Comparison of ENCODE assay signal across 6 cellular contexts in genomic region chr3:4456780-4457179, GRCh38. TPM values are rescaled to one million over a fixed set of nuclear protein-coding genes. Genes with fewer than 3 reads are reported as not detected.
DNase-seq lines count a peak whose midpoint lies in the region; ATAC-seq, FAIRE-seq and TF ChIP-seq lines count a peak whose summit lies in the region.
"Not testable (repeated sequence)": the region's sequence is repeated elsewhere in the genome, so short reads cannot be mapped to it uniquely, and the experiment has no call there.

No MANE protein-coding gene starts in this region.

- not testable (repeated sequence) for TF ChIP-seq RAD21 in K562 (CRISPR knock-in tag; conservative IDR thresholded peaks at IDR 0.05 in 1 of 2, IDR thresholded peaks at IDR 0.05 in 1 of 2)

- 87% methylated on average over 14 of the region's 14 CpGs for WGBS in K562 (ENCODE audit: insufficient coverage, low coverage, missing lambda C conversion rate)
- 89 to 96% (median 93%) methylated on average over 14 of the region's 14 CpGs for WGBS in small intestine, 3 donors

- not testable (repeated sequence) for TF ChIP-seq POLR2A in K562 (conservative IDR thresholded peaks at IDR 0.05)

- not testable (repeated sequence) for H3K4me3 ChIP-seq in K562; kidney (ENCODE audit: low read length in 2 of 2); small intestine (ENCODE audit: low read depth in 1 of 2, low read length in 2 of 2)

- H4K20me1 ChIP-seq in K562 (replicated peaks; ENCODE audit: control insufficient read depth, insufficient read depth, low read length): not testable (repeated sequence)

- ATAC-seq in K562: not testable (repeated sequence)

- H3K36me3 ChIP-seq in K562 (ENCODE audit: control insufficient read depth, insufficient read depth, low read length); kidney (ENCODE audit: control insufficient read depth in 1 of 2, insufficient read depth in 2 of 2, low read length in 2 of 2); small intestine (ENCODE audit: control insufficient read depth in 2 of 2, insufficient read depth in 2 of 2, low read length in 2 of 2): not testable (repeated sequence)

- not testable (repeated sequence) for H3K4me1 ChIP-seq in K562 (replicated peaks in 1 of 2; ENCODE audit: control insufficient read depth in 2 of 2, insufficient read depth in 2 of 2, low read length in 2 of 2); kidney (ENCODE audit: control insufficient read depth in 1 of 2, insufficient read depth in 1 of 2, low read depth in 1 of 2, low read length in 2 of 2); small intestine (ENCODE audit: control insufficient read depth in 2 of 2, insufficient read depth in 1 of 2, low read depth in 1 of 2, low read length in 1 of 2)

- not testable (repeated sequence) for H3K4me2 ChIP-seq in K562 (ENCODE audit: insufficient read depth, low read length)

- H3K9ac ChIP-seq in K562 (ENCODE audit: insufficient read depth in 1 of 2, low read depth in 2 of 2, low read length in 2 of 2); kidney (ENCODE audit: low read length in 2 of 2): not testable (repeated sequence)

- POLR2A ChIA-PET in K562 (lab: Yijun Ruan, JAX): not testable (repeated sequence)

- FAIRE-seq in D721Med (lab: Jason Lieb, UNC) (peak; percentile 74), RCC 7860 (lab: Jason Lieb, UNC) (peak; percentile 78), endometrium (lab: Jason Lieb, UNC) (peak; percentile 96), kidney (lab: Jason Lieb, UNC) (peak; percentile 99), small intestine (lab: Jason Lieb, UNC) (peak; percentile 98)
- FAIRE-seq in K562 (lab: Jason Lieb, UNC): not testable (repeated sequence)

- H3K27me3 ChIP-seq in K562 (ENCODE audit: control insufficient read depth in 2 of 2, insufficient read depth in 2 of 2, low read length in 2 of 2); small intestine (ENCODE audit: control insufficient read depth in 2 of 2, insufficient read depth in 2 of 2, low read length in 2 of 2): not testable (repeated sequence)

- H2AFZ ChIP-seq in K562 (ENCODE audit: low read depth, low read length): not testable (repeated sequence)

- not testable (repeated sequence) for TF ChIP-seq CTCF in D721Med (IDR thresholded peaks at IDR 0.05; ENCODE audit: insufficient read depth, missing control alignments); K562 (IDR thresholded peaks at IDR 0.05 in 2 of 3, conservative IDR thresholded peaks at IDR 0.05 in 1 of 3; ENCODE audit: insufficient read depth in 2 of 3, low read depth in 1 of 3, low read length in 3 of 3); kidney (IDR thresholded peaks at IDR 0.05; ENCODE audit: borderline replicate concordance, extremely low read depth, insufficient read depth)

- intact Hi-C loops in K562 (cut with micrococcal nuclease); kidney (cut with DNase I): not testable (repeated sequence)

- in situ Hi-C loops in K562 (cut with MboI): not testable (repeated sequence)

- H3K27ac ChIP-seq in K562 (ENCODE audit: extremely low read depth, low read depth, low read length); kidney (ENCODE audit: low read depth in 2 of 2, low read length in 2 of 2); small intestine (ENCODE audit: low read depth in 1 of 2, low read length in 1 of 2): not testable (repeated sequence)

- not testable (repeated sequence) for H3K9me3 ChIP-seq in K562 (replicated peaks; ENCODE audit: control insufficient read depth, insufficient read depth, low read depth, low read length); kidney (ENCODE audit: control insufficient read depth in 1 of 2, low read length in 2 of 2); small intestine (ENCODE audit: control insufficient read depth, low read depth)

- not testable (repeated sequence) for H3K9me1 ChIP-seq in K562 (ENCODE audit: control insufficient read depth, insufficient read depth, low read length)

- TF ChIP-seq EP300 in K562 (IDR thresholded peaks at IDR 0.05; ENCODE audit: low read length): not testable (repeated sequence)

- DNase-seq in D721Med (ENCODE audit: insufficient read length, low spot score); RCC 7860 (ENCODE audit: low spot score); K562 (ENCODE audit: extremely low read depth in 1 of 4, low spot score in 3 of 4); kidney; small intestine: not testable (repeated sequence)

- not testable (repeated sequence) for H3K79me2 ChIP-seq in K562 (ENCODE audit: control insufficient read depth, insufficient read depth, low read length)

- BruUV-seq in K562 (replicated peaks; lab: Mats Ljungman, UMichigan): not testable (repeated sequence)

- CTCF ChIA-PET in K562 (lab: Yijun Ruan, JAX; ENCODE audit: low intra/inter-chr PET ratio): not testable (repeated sequence)

TF ChIP-seq in K562, 482 proteins besides CTCF, POLR2A, EP300 and RAD21 (continues in another document):
- TF ChIP-seq ZNF699 (CRISPR knock-in tag; IDR thresholded peaks at IDR 0.05; ENCODE audit: insufficient replicate concordance) (peak; percentile 89), MXD1 (CRISPR knock-in tag; IDR thresholded peaks at IDR 0.05; ENCODE audit: borderline replicate concordance, poor library complexity, severe bottlenecking) (peak; percentile 60), CEBPG (tag; conservative IDR thresholded peaks at IDR 0.05 in 1 of 2, IDR thresholded peaks at IDR 0.05 in 1 of 2) (peak in 1 of 2 experiments; percentile 39; a peak in 1 of 4 replicates), JUNB (CRISPR knock-in tag; conservative IDR thresholded peaks at IDR 0.05) (0 out of 2 replicates have a peak, but pooled peaks have one; percentile 37)
- not testable (repeated sequence) for TF ChIP-seq CEBPG (CRISPR knock-in tag; IDR thresholded peaks at IDR 0.05)

RNA-seq across cellular contexts. Expression of gene SUMF1, which starts 10.3 kb away (rescaled TPM):
- total RNA-seq in K562 (2011; cell fraction: chromatin; rRNA removed; ENCODE audit: low replicate concordance): 20.5 and 21.4 TPM in 2 replicates
- 18.0 and 18.2 TPM in 2 replicates for total RNA-seq in K562 (2011; cell fraction: nucleolus; rRNA removed)
- total RNA-seq in K562 (2011; cell fraction: nucleoplasm; rRNA removed): 15.5 and 18.3 TPM in 2 replicates
- 6.6 and 8.1 TPM in 2 replicates for total RNA-seq in K562 (2014; rRNA removed)
- total RNA-seq in K562 (2014; rRNA removed; fragmentation: Illumina TruSeq; extraction: Trizol): 4.2 and 4.6 TPM in 2 replicates
- total RNA-seq in K562 (2015; rRNA removed; fragmentation: Illumina TruSeq; extraction: Trizol): 4.1 and 4.6 TPM in 2 replicates
- total RNA-seq in K562 (2021): 5.6 and 6.0 TPM in 2 replicates
- polyA plus RNA-seq in K562 (2011; rRNA removed): 3.8 and 6.4 TPM in 2 replicates
- 5.6 and 16.4 TPM in 2 replicates for polyA plus RNA-seq in K562 (2011; cell fraction: cytosol; rRNA removed)
- polyA plus RNA-seq in K562 (2011; cell fraction: nucleus; rRNA removed): 4.5 and 5.7 TPM in 2 replicates
- 3.5 and 4.1 TPM in 2 replicates for polyA plus RNA-seq in K562 (2012)
- 2.9 and 3.7 TPM in 2 replicates for polyA plus RNA-seq in K562 (2014; fragmentation: Illumina TruSeq; extraction: Trizol)
- 1 to 10 TPM; 1.3 to 1.4 TPM for polyA plus RNA-seq in K562 (2014; fragmentation: Nextera tagmentation; extraction: Ambion mirVana)
- polyA plus RNA-seq in K562 (2014; rRNA removed): 5.2 and 7.4 TPM in 2 replicates
- 10.9 and 15.6 TPM in 2 replicates for polyA minus RNA-seq in K562 (2011; rRNA and poly(A)+ RNA removed)
- polyA minus RNA-seq in K562 (2011; cell fraction: cytosol; rRNA and poly(A)+ RNA removed): 4.8 and 5.0 TPM in 2 replicates
- polyA minus RNA-seq in K562 (2011; cell fraction: nucleus; rRNA and poly(A)+ RNA removed): 22.3 and 23.8 TPM in 2 replicates
- 50.1 TPM for total RNA-seq in kidney
- polyA plus RNA-seq in kidney (ENCODE audit: insufficient read depth, low read depth, low replicate concordance): 50.6 TPM
- polyA plus RNA-seq in small intestine: 10 to 100 TPM in 1 of 3 donors, 1 to 10 TPM in 2; 3.8 to 22.2 (median 6.5) TPM

RNA-seq across cellular contexts. Expression of gene ITPR1, which starts 36.4 kb away (rescaled TPM):
- total RNA-seq in K562 (2011; cell fraction: chromatin; rRNA removed; ENCODE audit: low replicate concordance): 159 and 255 TPM in 2 replicates
- total RNA-seq in K562 (2011; cell fraction: nucleolus; rRNA removed): 75.7 and 94.0 TPM in 2 replicates
- total RNA-seq in K562 (2011; cell fraction: nucleoplasm; rRNA removed): 134 and 202 TPM in 2 replicates
- 22.4 and 22.9 TPM in 2 replicates for total RNA-seq in K562 (2014; rRNA removed)
- 40.0 and 43.3 TPM in 2 replicates for total RNA-seq in K562 (2014; rRNA removed; fragmentation: Illumina TruSeq; extraction: Trizol)
- total RNA-seq in K562 (2015; rRNA removed; fragmentation: Illumina TruSeq; extraction: Trizol): 31.1 and 32.3 TPM in 2 replicates
- total RNA-seq in K562 (2021): 32.0 and 35.2 TPM in 2 replicates
- polyA plus RNA-seq in K562 (2011; rRNA removed): 20.6 and 27.4 TPM in 2 replicates
- 5.8 and 10.0 TPM in 2 replicates for polyA plus RNA-seq in K562 (2011; cell fraction: cytosol; rRNA removed)
- polyA plus RNA-seq in K562 (2011; cell fraction: nucleus; rRNA removed): 33.1 and 38.3 TPM in 2 replicates
- polyA plus RNA-seq in K562 (2012): 25.5 and 30.9 TPM in 2 replicates
- polyA plus RNA-seq in K562 (2014; fragmentation: Illumina TruSeq; extraction: Trizol): 23.7 and 24.8 TPM in 2 replicates
- 10 to 100 TPM; 26.2 to 33.9 TPM for polyA plus RNA-seq in K562 (2014; fragmentation: Nextera tagmentation; extraction: Ambion mirVana)
- 17.7 and 23.5 TPM in 2 replicates for polyA plus RNA-seq in K562 (2014; rRNA removed)
- 91.6 and 111 TPM in 2 replicates for polyA minus RNA-seq in K562 (2011; rRNA and poly(A)+ RNA removed)
- polyA minus RNA-seq in K562 (2011; cell fraction: cytosol; rRNA and poly(A)+ RNA removed): 22.8 and 25.6 TPM in 2 replicates
- 77.7 and 104 TPM in 2 replicates for polyA minus RNA-seq in K562 (2011; cell fraction: nucleus; rRNA and poly(A)+ RNA removed)
- 81.2 TPM for total RNA-seq in kidney
- 30.2 TPM for polyA plus RNA-seq in kidney (ENCODE audit: insufficient read depth, low read depth, low replicate concordance)
- 10 to 100 TPM in 1 of 3 donors, 1 to 10 TPM in 1, under 1 TPM in 1; 0.89 to 13.8 (median 3.0) TPM for polyA plus RNA-seq in small intestine
